9 cellular contexts compared by ENCODE assay signal in the genomic region with DNA sequence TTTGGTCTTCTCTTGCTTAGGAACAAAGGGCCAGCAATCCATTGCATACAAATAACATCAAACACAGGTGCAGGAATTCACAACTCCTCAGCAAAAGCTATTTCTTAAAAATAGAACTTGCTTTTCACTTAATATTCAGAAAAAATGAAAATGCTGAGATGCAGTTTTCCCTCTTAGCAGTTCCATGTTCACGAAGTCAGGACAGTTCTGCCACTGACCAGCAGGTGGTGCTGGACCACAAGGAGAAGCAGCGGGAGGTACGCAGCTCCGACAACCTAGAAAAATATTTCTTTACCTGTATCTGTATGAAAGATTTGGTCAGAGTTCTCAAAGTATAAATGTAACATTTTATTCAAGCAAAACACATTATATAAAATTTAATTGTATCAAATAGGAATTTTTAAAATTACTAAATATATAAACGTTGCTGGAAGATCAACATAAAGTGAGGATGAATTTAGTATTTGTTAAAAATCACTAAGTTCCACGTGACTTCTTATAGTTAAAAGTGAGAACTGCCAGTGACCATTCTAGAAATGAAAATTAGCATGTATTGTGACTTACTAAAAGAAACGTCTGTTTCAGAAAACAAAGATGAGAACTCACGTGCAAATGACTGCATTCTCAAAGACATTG. TPM values are rescaled to one million over a fixed set of nuclear protein-coding genes. Genes with fewer than 3 reads are reported as not detected.
DNase-seq lines count a peak whose midpoint lies in the region; ATAC-seq and TF ChIP-seq lines count a peak whose summit lies in the region.
"Had no signal": no experiment of that assay in that cellular context is flagged by ENCODE, and none has a peak within 500 bp of the region (broad histone marks: within the 10 kb centered on the region; RNA-seq: fewer than 3 reads in every experiment).

No MANE protein-coding gene starts in this region.

- no peaks in the 10 kb centered on the region for H3K9me3 Mint-ChIP-seq in activated T-helper 1 cell treated with anti-CD3 and anti-CD28 coated beads, Interleukin-12 subunit alpha, Interleukin-12 subunit beta, Interleukin-2, Interleukin-4 antibody, amounts not matched to agents 30 ng/mL and 10 ng/mL and 1 ng/mL, durations not matched to agents 14 hours and 24 hours and 36 hours

- WGBS in ovary, 3 donors, result 33 to 39% (median 37%) methylated on average over 8 of the region's 8 CpGs
- WGBS in thyroid gland, 2 donors, result 40 to 44% methylated on average over 8 of the region's 8 CpGs

- intact Hi-C loops in activated T-helper 1 cell treated with anti-CD3 and anti-CD28 coated beads, Interleukin-12 subunit alpha, Interleukin-12 subunit beta, Interleukin-2, Interleukin-4 antibody, amounts not matched to agents 30 ng/mL and 10 ng/mL and 1 ng/mL, durations not matched to agents 14 hours and 24 hours and 36 hours (cut with micrococcal nuclease), result loop anchor here (1.0 kb wide), 1 partner anchor 100 kb away; no protein-coding TSS in a partner anchor
- intact Hi-C loops in ovary (cut with DNase I) (no loop called here), thyroid gland (cut with DNase I) (no loop called here)

- no peaks in the 10 kb centered on the region for H3K4me1 Mint-ChIP-seq in activated T-helper 1 cell treated with anti-CD3 and anti-CD28 coated beads, Interleukin-12 subunit alpha, Interleukin-12 subunit beta, Interleukin-2, Interleukin-4 antibody, amounts not matched to agents 30 ng/mL and 10 ng/mL and 1 ng/mL, durations not matched to agents 14 hours and 24 hours and 36 hours (ENCODE audit: low read depth)

- no peaks in the 10 kb centered on the region for H3K36me3 Mint-ChIP-seq in activated T-helper 1 cell treated with anti-CD3 and anti-CD28 coated beads, Interleukin-12 subunit alpha, Interleukin-12 subunit beta, Interleukin-2, Interleukin-4 antibody, amounts not matched to agents 30 ng/mL and 10 ng/mL and 1 ng/mL, durations not matched to agents 14 hours and 24 hours and 36 hours (ENCODE audit: low read depth)
- H3K36me3 Mint-ChIP-seq: activated naive CD8-positive, alpha-beta T cell had no signal

- H3K36me3 ChIP-seq in ovary, result no peaks in the 10 kb centered on the region
- H3K36me3 ChIP-seq in thyroid gland, result no peaks in the 10 kb centered on the region

- H3K4me1 ChIP-seq in ovary (ENCODE audit: insufficient read depth) (no peaks in the 10 kb centered on the region), thyroid gland (no peaks in the 10 kb centered on the region)

- H3K9me3 ChIP-seq in ovary, result no peaks in the 10 kb centered on the region
- H3K9me3 ChIP-seq in thyroid gland, result no peaks in the 10 kb centered on the region

- DNase-seq in DMS53 (lab: John Stamatoyannopoulos, UW), result peak; percentile 93
- peak; percentile 73 for DNase-seq in OCI-M1 (lab: John Stamatoyannopoulos, UW)
- peak; percentile 45 for DNase-seq in activated T-helper 1 cell treated with anti-CD3 and anti-CD28 coated beads, Interleukin-12 subunit alpha, Interleukin-12 subunit beta, Interleukin-2, Interleukin-4 antibody, amounts not matched to agents 30 ng/mL and 10 ng/mL and 1 ng/mL, durations not matched to agents 14 hours and 24 hours and 36 hours (ENCODE audit: low spot score)
- peak; percentile 60 to 90 for DNase-seq in foreskin fibroblast
- peak; percentile 67 to 86 (median 84) for DNase-seq in ovary
- DNase-seq in thyroid gland, result peak; percentile 82 to 88

- peaks cover 9% of the 10 kb centered on the region for H3K27me3 Mint-ChIP-seq in activated T-helper 1 cell treated with anti-CD3 and anti-CD28 coated beads, Interleukin-12 subunit alpha, Interleukin-12 subunit beta, Interleukin-2, Interleukin-4 antibody, amounts not matched to agents 30 ng/mL and 10 ng/mL and 1 ng/mL, durations not matched to agents 14 hours and 24 hours and 36 hours (ENCODE audit: insufficient read depth)

- TF ChIP-seq EP300 in ovary (IDR thresholded peaks at IDR 0.05), result no peak

- ATAC-seq in HG02885 (IDR thresholded peaks at IDR 0.05; ENCODE audit: poor library complexity, unreplicated experiment) (peak; percentile 44), HG02798 (IDR thresholded peaks at IDR 0.05; ENCODE audit: poor library complexity, unreplicated experiment) (no peak)

- H3K27ac ChIP-seq in ovary (no peak overlapping the region), thyroid gland (no peak overlapping the region)

- H3K4me3 Mint-ChIP-seq in activated T-helper 1 cell treated with anti-CD3 and anti-CD28 coated beads, Interleukin-12 subunit alpha, Interleukin-12 subunit beta, Interleukin-2, Interleukin-4 antibody, amounts not matched to agents 30 ng/mL and 10 ng/mL and 1 ng/mL, durations not matched to agents 14 hours and 24 hours and 36 hours, result no peak overlapping the region
- H3K4me3 Mint-ChIP-seq: activated naive CD8-positive, alpha-beta T cell had no signal

- H3K27ac Mint-ChIP-seq in activated T-helper 1 cell treated with anti-CD3 and anti-CD28 coated beads, Interleukin-12 subunit alpha, Interleukin-12 subunit beta, Interleukin-2, Interleukin-4 antibody, amounts not matched to agents 30 ng/mL and 10 ng/mL and 1 ng/mL, durations not matched to agents 14 hours and 24 hours and 36 hours, result no peak overlapping the region
- H3K27ac Mint-ChIP-seq: activated naive CD8-positive, alpha-beta T cell had no signal

- no peak for TF ChIP-seq POLR2A in ovary (IDR thresholded peaks at IDR 0.05)
- no peak for TF ChIP-seq POLR2A in thyroid gland (IDR thresholded peaks at IDR 0.05)

- no peaks in the 10 kb centered on the region for H3K27me3 ChIP-seq in ovary
- H3K27me3 ChIP-seq in thyroid gland, result no peaks in the 10 kb centered on the region

- H3K4me3 ChIP-seq in foreskin fibroblast (ENCODE audit: low read depth in 1 of 2, low read length in 2 of 2) (no peak overlapping the region), ovary (no peak overlapping the region), thyroid gland (replicated peaks in 1 of 3) (no peak overlapping the region)

- peak; percentile 97 for TF ChIP-seq CTCF in foreskin fibroblast (IDR thresholded peaks at IDR 0.05; ENCODE audit: low read depth, low read length)
- peak; percentile 76 to 83 (median 77) for TF ChIP-seq CTCF in ovary (IDR thresholded peaks at IDR 0.05)
- TF ChIP-seq CTCF in thyroid gland (IDR thresholded peaks at IDR 0.05), result peak; percentile 93 to 99 (median 96)

RNA-seq across cellular contexts. Expression of gene ADNP2, which starts 48.8 kb away (rescaled TPM):
- 29.0 TPM in 2 replicates for total RNA-seq in activated T-helper 1 cell treated with anti-CD3 and anti-CD28 coated beads, Interleukin-12 subunit alpha, Interleukin-12 subunit beta, Interleukin-2, Interleukin-4 antibody, amounts not matched to agents 30 ng/mL and 10 ng/mL and 1 ng/mL, durations not matched to agents 14 hours and 24 hours and 36 hours
- total RNA-seq in ovary, result 10 to 100 TPM; 11.5 to 24.6 (median 17.0) TPM
- polyA plus RNA-seq in ovary, result 10 to 100 TPM in 1 of 2 donors, 1 to 10 TPM in 1; 6.7 to 16.7 TPM
- 10 to 100 TPM; 16.4 to 28.4 (median 17.8) TPM for total RNA-seq in thyroid gland
